Comparison of ENCODE assay signal across 18 cellular contexts in genomic region chrX:65588795-65589194, GRCh38. TPM values are rescaled to one million over a fixed set of nuclear protein-coding genes. Genes with fewer than 3 reads are reported as not detected.
DNase-seq lines count a peak whose midpoint lies in the region; ATAC-seq and TF ChIP-seq lines count a peak whose summit lies in the region.
"Had no signal": no experiment of that assay in that cellular context is flagged by ENCODE, and none has a peak within 500 bp of the region (broad histone marks: within the 10 kb centered on the region; RNA-seq: fewer than 3 reads in every experiment).

No MANE protein-coding gene starts in this region.

- TF ChIP-seq CTCF in RWPE1 (conservative IDR thresholded peaks at IDR 0.05; ENCODE audit: low read depth) (no peak), esophagus muscularis mucosa (IDR thresholded peaks at IDR 0.05) (no peak), osteoblast (IDR thresholded peaks at IDR 0.05; ENCODE audit: extremely low read depth, low read depth, low read length) (no peak), transverse colon (IDR thresholded peaks at IDR 0.05) (no peak)

- H3K9me3 ChIP-seq in esophagus muscularis mucosa (no peaks in the 10 kb centered on the region), osteoblast (ENCODE audit: low read depth, low read length) (no peaks in the 10 kb centered on the region), transverse colon (no peaks in the 10 kb centered on the region)

- intact Hi-C loops in esophagus muscularis mucosa (cut with DNase I), result no loop called here
- intact Hi-C loops in transverse colon (cut with DNase I; ENCODE audit: low total_unique reads), result no loop called here

- ATAC-seq in HG03521 (IDR thresholded peaks at IDR 0.05; ENCODE audit: unreplicated experiment), result no peak
- ATAC-seq: activated CD4-positive, alpha-beta T cell treated with anti-CD3 and anti-CD28 coated beads for 36 hours; activated T-cell treated with anti-CD3 and anti-CD28 coated beads, Interleukin-2, amount 50 U/mL, for 4 hours had no signal

- H3K4me2 ChIP-seq in osteoblast (ENCODE audit: insufficient read depth, low read length), result peak overlapping the region; percentile 54

- no peak for DNase-seq in RWPE1 (ENCODE audit: low spot score)
- no peak for DNase-seq in esophagus muscularis mucosa (ENCODE audit: extremely low spot score)
- DNase-seq in osteoblast (ENCODE audit: insufficient read length, low spot score, missing footprints), result no peak
- DNase-seq in transverse colon, result no peak
- no peak for DNase-seq in HK-2 (ENCODE audit: unreplicated experiment)
- no peak for DNase-seq in DMS153 (lab: John Stamatoyannopoulos, UW)
- DNase-seq in H7, result no peak
- DNase-seq: activated CD4-positive, alpha-beta T cell treated with anti-CD3 and anti-CD28 coated beads for 36 hours; activated CD8-positive, alpha-beta memory T cell treated with anti-CD3 and anti-CD28 coated beads for 24 hours; activated naive CD4-positive, alpha-beta T cell treated with anti-CD3 and anti-CD28 coated beads for 36 hours; activated T-cell treated with anti-CD3 and anti-CD28 coated beads, Interleukin-2, amount 50 U/mL, for 4 hours; naive B cell; NCI-H345; SIG-M5; stimulated activated CD4-positive, alpha-beta T cell treated with anti-CD3 and anti-CD28 coated beads, Interleukin-1b, Interleukin-23, amount 100 ng/mL, for 48 hours; T-helper 1 cell had no signal

- 80% methylated on average over 1 of the region's 1 CpG for WGBS in esophagus muscularis mucosa
- WGBS in transverse colon (ENCODE audit: low coverage in 1 of 2), 2 donors, result 78% methylated on average over 1 of the region's 1 CpG; no CpG with 5 or more reads in 1 of the 2 donors

- TF ChIP-seq POLR2A in esophagus muscularis mucosa (IDR thresholded peaks at IDR 0.05; ENCODE audit: low read depth) (no peak), transverse colon (IDR thresholded peaks at IDR 0.05) (no peak)

- in situ Hi-C loops in transverse colon (cut with MboI; ENCODE audit: low pct_ligation_motif_present in 1 of 4, low pct_unique_long_range_greater_than_20kb in 1 of 4, low sequenced_read_pairs in 3 of 4), result loop anchor here (10.0 to 25.0 kb wide), 5 partner anchors 124 to 1149 kb away; no protein-coding TSS in a partner anchor

- POLR2A ChIA-PET in RWPE1 (lab: Yijun Ruan, JAX; ENCODE audit: low non-redundant PET), result no interaction called here

- H3K27ac ChIP-seq in RWPE1 (peak overlapping the region; percentile 72), esophagus muscularis mucosa (replicated peaks in 1 of 4) (peak overlapping the region in 3 of 4 donors; percentile 27 to 63 (median 61)), osteoblast (ENCODE audit: low read depth, low read length) (no peak overlapping the region), transverse colon (peak overlapping the region; percentile 52 to 76 (median 68))
- H3K27ac ChIP-seq: parathyroid adenoma had no signal

- H4K20me1 ChIP-seq in osteoblast (ENCODE audit: insufficient read depth, low read length), result no peaks in the 10 kb centered on the region

- TF ChIP-seq EP300 in esophagus muscularis mucosa (IDR thresholded peaks at IDR 0.05) (no peak), transverse colon (IDR thresholded peaks at IDR 0.05; ENCODE audit: low read depth) (no peak)

- H3K4me3 ChIP-seq in esophagus muscularis mucosa (peak overlapping the region in 2 of 4 donors; percentile 9 to 42), osteoblast (ENCODE audit: insufficient read depth, low read length) (peak overlapping the region; percentile 48), transverse colon (peak overlapping the region in 1 of 4 donors; percentile 31), H7 (ENCODE audit: insufficient read depth, low read depth, low read length) (no peak overlapping the region)

- CTCF ChIA-PET in RWPE1 (lab: Yijun Ruan, JAX), result no interaction called here

- H3K79me2 ChIP-seq in osteoblast (ENCODE audit: insufficient read depth, low read length), result no peaks in the 10 kb centered on the region
- H3K79me2 ChIP-seq: parathyroid adenoma had no signal

- no peaks in the 10 kb centered on the region for H3K27me3 ChIP-seq in esophagus muscularis mucosa
- no peaks in the 10 kb centered on the region for H3K27me3 ChIP-seq in osteoblast (ENCODE audit: insufficient read depth, low read length)
- no peaks in the 10 kb centered on the region for H3K27me3 ChIP-seq in transverse colon
- H3K27me3 ChIP-seq in H7 (ENCODE audit: control insufficient read depth, insufficient read depth, low read length), result no peaks in the 10 kb centered on the region

- H3K4me1 ChIP-seq in esophagus muscularis mucosa (peaks cover 4 to 14% (median 13%) of the 10 kb centered on the region in 4 donors), osteoblast (ENCODE audit: insufficient read depth, low read length) (no peaks in the 10 kb centered on the region), transverse colon (peaks cover 0 to 15% (median 5%) of the 10 kb centered on the region in 4 donors)
- H3K4me1 ChIP-seq: parathyroid adenoma had no signal

- no peak overlapping the region for H2AFZ ChIP-seq in osteoblast (ENCODE audit: low read length)
- H2AFZ ChIP-seq: parathyroid adenoma had no signal

- H3K36me3 ChIP-seq in esophagus muscularis mucosa (no peaks in the 10 kb centered on the region), osteoblast (ENCODE audit: insufficient read depth, low read length) (no peaks in the 10 kb centered on the region), transverse colon (no peaks in the 10 kb centered on the region), H7 (replicated peaks; ENCODE audit: control insufficient read depth, insufficient read depth, low read length) (no peaks in the 10 kb centered on the region)

RNA-seq across cellular contexts. Expression of gene LAS1L, which starts 54.2 kb away (rescaled TPM):
- total RNA-seq in esophagus muscularis mucosa (10 to 100 TPM; 21.5 to 26.5 (median 22.8) TPM), osteoblast (13.3 and 14.1 TPM in 2 replicates), transverse colon (10 to 100 TPM; 10.8 to 21.9 (median 16.1) TPM)
- 53.0 and 57.4 TPM in 2 replicates for total RNA-seq in H7 (2014; rRNA removed; shearing (Covaris generic))
